ENCODE assay signal across 1 cellular context in the genomic region with DNA sequence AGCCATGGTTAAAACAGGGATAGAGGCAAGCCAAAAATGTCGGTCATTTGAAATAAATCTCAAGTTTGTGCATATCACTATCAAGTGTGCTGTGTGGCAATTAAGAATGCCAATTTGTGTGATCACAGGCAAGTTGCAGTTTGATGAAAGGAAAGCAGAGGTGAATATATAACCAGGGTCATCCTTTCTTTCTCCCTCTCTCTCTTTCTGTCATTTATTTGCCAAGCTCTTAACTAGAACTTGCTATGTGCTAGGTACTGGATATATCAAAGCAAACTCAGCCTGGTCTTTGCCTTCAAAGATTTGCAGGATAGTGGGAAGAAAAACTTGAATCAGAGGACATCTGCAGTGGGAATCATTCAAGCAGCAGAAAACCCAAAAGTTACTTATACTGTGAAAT.
TF ChIP-seq lines count a peak whose summit lies in the region.

No MANE protein-coding gene starts in this region.

TF ChIP-seq in SK-N-SH treated with all-trans-retinoic acid at 6 μM for 48 hours, 23 proteins besides CTCF, POLR2A, EP300 and RAD21 (continued from another document):
- TF ChIP-seq CSRNP3 (CRISPR knock-in tag; IDR thresholded peaks at IDR 0.05) (no peak), GLIS3 (CRISPR knock-in tag; IDR thresholded peaks at IDR 0.05) (no peak), ZNF70 (CRISPR knock-in tag; IDR thresholded peaks at IDR 0.05) (no peak)
